9 cellular contexts compared by ENCODE assay signal in genomic region chr22:37525073-37525745, GRCh38. TPM values are rescaled to one million over a fixed set of nuclear protein-coding genes. Genes with fewer than 3 reads are reported as not detected.
DNase-seq lines count a peak whose midpoint lies in the region; ATAC-seq and TF ChIP-seq lines count a peak whose summit lies in the region.
"Had no signal": no experiment of that assay in that cellular context is flagged by ENCODE, and none has a peak within 500 bp of the region (broad histone marks: within the 10 kb centered on the region; RNA-seq: fewer than 3 reads in every experiment).

No MANE protein-coding gene starts in this region.

- H3K9me3 ChIP-seq in aorta (ENCODE audit: control insufficient read depth, low read length) = no peaks in the 10 kb centered on the region

- H3K27ac ChIP-seq in aorta (ENCODE audit: low read depth in 1 of 2, low read length in 2 of 2) = no peak overlapping the region
- H3K27ac ChIP-seq in dorsolateral prefrontal cortex = no peak overlapping the region

- intact Hi-C loops in head of caudate nucleus (cut with DNase I) = no loop called here
- intact Hi-C loops in aorta (cut with DNase I) = no loop called here
- intact Hi-C loops in dorsolateral prefrontal cortex (cut with DNase I) = no loop called here

- no peak for TF ChIP-seq POLR2A in GM18505 (IDR thresholded peaks at IDR 0.05; ENCODE audit: borderline replicate concordance, extremely low read depth, insufficient read depth, insufficient read length)

- 63 to 70% methylated on average over 8 to 10 of the region's 10 CpGs for WGBS in aorta, 2 donors

- H3K4me1 ChIP-seq in aorta (ENCODE audit: control insufficient read depth in 1 of 2, insufficient read depth in 2 of 2, low read length in 2 of 2) = no peaks in the 10 kb centered on the region

- H3K27me3 ChIP-seq in aorta (ENCODE audit: control insufficient read depth in 1 of 2, insufficient read depth in 2 of 2, low read length in 1 of 2) (no peaks in the 10 kb centered on the region), dorsolateral prefrontal cortex (peaks cover 0 to 9% (median 0%) of the 10 kb centered on the region in 45 donors)

- H3K4me3 ChIP-seq in aorta (ENCODE audit: low read length in 2 of 2) (no peak overlapping the region), dorsolateral prefrontal cortex (no peak overlapping the region)

- peak; percentile 29 for DNase-seq in stimulated activated CD4-positive, alpha-beta T cell treated with anti-CD3 and anti-CD28 coated beads, Interleukin-2, amount 100 ng/mL, for 4 hours (ENCODE audit: low read depth)
- no peak for DNase-seq in stimulated activated CD4-positive, alpha-beta T cell treated with anti-CD3 and anti-CD28 coated beads, Interleukin-1b, Interleukin-23, amount 100 ng/mL, for 48 hours
- DNase-seq in T1000 (lab: John Stamatoyannopoulos, UW) = peak; percentile 77
- DNase-seq in head of caudate nucleus = peak in 40 of 42 donors; percentile 32 to 83 (median 62)
- DNase-seq in aorta = peak; percentile 68 to 84
- DNase-seq in dorsolateral prefrontal cortex = no peak

- no peaks in the 10 kb centered on the region for H3K36me3 ChIP-seq in aorta (ENCODE audit: control insufficient read depth in 1 of 2, insufficient read depth in 2 of 2, low read length in 1 of 2)

- ATAC-seq in aorta (ENCODE audit: low FRiP score) = peak; percentile 5
- no peak for ATAC-seq in GM18505 (IDR thresholded peaks at IDR 0.05; ENCODE audit: unreplicated experiment)
- no peak for ATAC-seq in GM18868 (IDR thresholded peaks at IDR 0.05; ENCODE audit: unreplicated experiment)

- TF ChIP-seq CTCF in dorsolateral prefrontal cortex (IDR thresholded peaks at IDR 0.05 in 54 of 56, conservative IDR thresholded peaks at IDR 0.05 in 2 of 56; ENCODE audit: low read depth in 1 of 56, partially characterized antibody in 56 of 56) = no peak

RNA-seq across cellular contexts. Expression of gene CARD10, which starts 6.0 kb away (rescaled TPM):
- total RNA-seq in aorta (10 to 100 TPM; 10.1 to 24.9 TPM), dorsolateral prefrontal cortex (1 to 10 TPM; 1.0 to 7.3 (median 2.8) TPM)
- 1 to 10 TPM; 2.2 to 8.8 TPM for polyA plus RNA-seq in aorta

RNA-seq across cellular contexts. Expression of gene CDC42EP1, which starts 35.1 kb away (rescaled TPM):
- total RNA-seq in aorta (10 to 100 TPM; 69.1 to 76.3 TPM), dorsolateral prefrontal cortex (100 to 1,000 TPM in 9 of 120 experiments, 10 to 100 TPM in 111; 12.4 to 203 (median 48.3) TPM)
- polyA plus RNA-seq in aorta = 10 to 100 TPM; 26.0 to 44.6 TPM

RNA-seq across cellular contexts. Expression of gene MFNG, which starts 39.0 kb away (rescaled TPM):
- total RNA-seq in aorta (10 to 100 TPM; 22.8 to 35.4 TPM), dorsolateral prefrontal cortex (10 to 100 TPM in 24 of 120 experiments, 1 to 10 TPM in 96; 1.9 to 15.8 (median 7.0) TPM)
- polyA plus RNA-seq in aorta = 10 to 100 TPM in 1 of 2 donors, 1 to 10 TPM in 1; 6.7 to 12.0 TPM

RNA-seq across cellular contexts. Expression of gene LGALS2, which starts 54.7 kb away (rescaled TPM):
- total RNA-seq in aorta = 1 to 10 TPM in 1 of 2 donors, not detected in 1; 2.1 TPM
- 10 to 100 TPM in 1 of 2 donors, not detected in 1; 22.8 TPM for polyA plus RNA-seq in aorta
- total RNA-seq in dorsolateral prefrontal cortex = 1 to 10 TPM in 3 of 120 experiments, not detected in 117; 1.4 to 2.5 (median 1.5) TPM
- total RNA-seq: neural crest cell had no signal

Comparison
In these comparisons a context has a peak if more than half of its experiments do, and no peak if none do; other contexts are left out.
1. DNase-seq: peak in stimulated activated CD4-positive, alpha-beta T cell treated with anti-CD3 and anti-CD28 coated beads, Interleukin-2, amount 100 ng/mL, for 4 hours (single experiment), T1000 (single experiment), head of caudate nucleus (40 of 42) and aorta (2 of 2); none in stimulated activated CD4-positive, alpha-beta T cell treated with anti-CD3 and anti-CD28 coated beads, Interleukin-1b, Interleukin-23, amount 100 ng/mL, for 48 hours (single experiment) and dorsolateral prefrontal cortex (0 of 10).